In genomic region chr12:123384994-123385376, GRCh38 we compare ENCODE assay signal across 8 cellular contexts. TPM values are rescaled to one million over a fixed set of nuclear protein-coding genes. Genes with fewer than 3 reads are reported as not detected.
A peak's percentile ranks its signal among the peaks of the same experiment; 100 is the strongest.
DNase-seq lines count a peak whose midpoint lies in the region; ATAC-seq and TF ChIP-seq lines count a peak whose summit lies in the region.

No MANE protein-coding gene starts in this region.

- no peaks in the 10 kb centered on the region for H3K9me3 Mint-ChIP-seq in activated T-cell treated with anti-CD3 and anti-CD28 coated beads, Interleukin-2, amount 50 U/mL, for 24 hours
- H3K9me3 Mint-ChIP-seq in activated CD4-positive, alpha-beta memory T cell treated with anti-CD3 and anti-CD28 coated beads, Interleukin-2, amount 10 ng/mL, durations not matched to agents 7 days and 5 days, result no peaks in the 10 kb centered on the region

- no peak for DNase-seq in activated T-cell treated with anti-CD3 and anti-CD28 coated beads, Interleukin-2, amount 50 U/mL, for 24 hours
- no peak for DNase-seq in activated T-cell treated with anti-CD3 and anti-CD28 coated beads, Interleukin-2, amount 50 U/mL, for 1 hour
- no peak for DNase-seq in activated CD4-positive, alpha-beta memory T cell treated with anti-CD3 and anti-CD28 coated beads, Interleukin-2, amount 10 ng/mL, durations not matched to agents 7 days and 5 days
- DNase-seq in thoracic aorta (ENCODE audit: low spot score) (no peak), NCI-H774 (lab: John Stamatoyannopoulos, UW) (no peak), NCI-H1417 treated with DMSO at 0.1 percent for 48 hours (lab: John Stamatoyannopoulos, UW) (no peak)
- DNase-seq in stimulated activated CD4-positive, alpha-beta T cell treated with anti-CD3 and anti-CD28 coated beads, Interleukin-4, amount 100 ng/mL, for 4 hours, result no peak

- H3K9me3 ChIP-seq in iPS-18a (ENCODE audit: control insufficient read depth, low read depth, low read length), result no peaks in the 10 kb centered on the region
- H3K9me3 ChIP-seq in thoracic aorta, result no peaks in the 10 kb centered on the region

- H3K27me3 Mint-ChIP-seq in activated T-cell treated with anti-CD3 and anti-CD28 coated beads, Interleukin-2, amount 50 U/mL, for 24 hours, result no peaks in the 10 kb centered on the region
- no peaks in the 10 kb centered on the region for H3K27me3 Mint-ChIP-seq in activated CD4-positive, alpha-beta memory T cell treated with anti-CD3 and anti-CD28 coated beads, Interleukin-2, amount 10 ng/mL, durations not matched to agents 7 days and 5 days

- no peak overlapping the region for H3K27ac Mint-ChIP-seq in activated T-cell treated with anti-CD3 and anti-CD28 coated beads, Interleukin-2, amount 50 U/mL, for 24 hours
- H3K27ac Mint-ChIP-seq in activated CD4-positive, alpha-beta memory T cell treated with anti-CD3 and anti-CD28 coated beads, Interleukin-2, amount 10 ng/mL, durations not matched to agents 7 days and 5 days, result peak overlapping the region; percentile 84

- H3K4me3 ChIP-seq in iPS-18a (ENCODE audit: low read length) (peak overlapping the region; percentile 85), thoracic aorta (peak overlapping the region; percentile 83)

- no peak for ATAC-seq in thoracic aorta (ENCODE audit: insufficient number of reproducible peaks, low FRiP score, low read depth)

- H3K36me3 ChIP-seq in iPS-18a (ENCODE audit: control insufficient read depth, low read depth, low read length), result no peaks in the 10 kb centered on the region
- no peaks in the 10 kb centered on the region for H3K36me3 ChIP-seq in thoracic aorta

- H3K9ac ChIP-seq in iPS-18a (ENCODE audit: low read length), result peak overlapping the region; percentile 55

- POLR2A ChIA-PET in activated CD4-positive, alpha-beta memory T cell treated with anti-CD3 and anti-CD28 coated beads, Interleukin-2, amount 10 ng/mL, durations not matched to agents 7 days and 5 days (lab: Charles Lee), result interaction anchor here (1.3 to 3.9 kb wide), 7 partner anchors 10 to 152 kb away, joined by 5 to 107 read pairs (median 8); partner anchors contain the start of genes MPHOSPH9, RILPL2, SBNO1 and SNRNP35

- H3K27ac ChIP-seq in iPS-18a (ENCODE audit: low read length) (no peak overlapping the region), thoracic aorta (no peak overlapping the region)

- no peak for TF ChIP-seq CTCF in thoracic aorta (IDR thresholded peaks at IDR 0.05)

- peaks cover 13% of the 10 kb centered on the region for H3K36me3 Mint-ChIP-seq in activated T-cell treated with anti-CD3 and anti-CD28 coated beads, Interleukin-2, amount 50 U/mL, for 24 hours (ENCODE audit: low read depth)
- peaks cover 17% of the 10 kb centered on the region for H3K36me3 Mint-ChIP-seq in activated CD4-positive, alpha-beta memory T cell treated with anti-CD3 and anti-CD28 coated beads, Interleukin-2, amount 10 ng/mL, durations not matched to agents 7 days and 5 days (ENCODE audit: low read depth)

- H3K27me3 ChIP-seq in iPS-18a (ENCODE audit: control insufficient read depth, insufficient read depth, low read length), result peaks cover 47% of the 10 kb centered on the region
- no peaks in the 10 kb centered on the region for H3K27me3 ChIP-seq in thoracic aorta (replicated peaks; ENCODE audit: insufficient read depth)

- H3K4me3 Mint-ChIP-seq in activated T-cell treated with anti-CD3 and anti-CD28 coated beads, Interleukin-2, amount 50 U/mL, for 24 hours, result peak overlapping the region; percentile 92
- H3K4me3 Mint-ChIP-seq in activated CD4-positive, alpha-beta memory T cell treated with anti-CD3 and anti-CD28 coated beads, Interleukin-2, amount 10 ng/mL, durations not matched to agents 7 days and 5 days, result peak overlapping the region; percentile 94

- H3K4me1 Mint-ChIP-seq in activated T-cell treated with anti-CD3 and anti-CD28 coated beads, Interleukin-2, amount 50 U/mL, for 24 hours (ENCODE audit: low read depth), result peaks cover 25% of the 10 kb centered on the region
- H3K4me1 Mint-ChIP-seq in activated CD4-positive, alpha-beta memory T cell treated with anti-CD3 and anti-CD28 coated beads, Interleukin-2, amount 10 ng/mL, durations not matched to agents 7 days and 5 days, result peaks cover 31% of the 10 kb centered on the region

- CTCF ChIA-PET in activated CD4-positive, alpha-beta memory T cell treated with anti-CD3 and anti-CD28 coated beads, Interleukin-2, amount 10 ng/mL, durations not matched to agents 7 days and 5 days (lab: Charles Lee), result interaction anchor here (1.1 to 4.7 kb wide), 5 partner anchors 19 to 152 kb away, joined by 3 to 49 read pairs (median 4); partner anchors contain the start of genes MPHOSPH9, MTRFR and SBNO1

- H3K4me1 ChIP-seq in iPS-18a (ENCODE audit: control insufficient read depth, low read depth, low read length), result peaks cover 3% of the 10 kb centered on the region
- H3K4me1 ChIP-seq in thoracic aorta (ENCODE audit: control insufficient read depth in 1 of 2, low read depth in 2 of 2), result peaks cover 13 to 26% of the 10 kb centered on the region in 2 donors

RNA-seq across cellular contexts. Expression of gene KMT5A, which starts 1.1 kb away (rescaled TPM):
- 10 to 100 TPM; 78.9 to 82.0 TPM for total RNA-seq in activated CD4-positive, alpha-beta memory T cell treated with anti-CD3 and anti-CD28 coated beads, Interleukin-2, amount 10 ng/mL, durations not matched to agents 7 days and 5 days
- 10 to 100 TPM; 34.1 to 42.7 TPM for total RNA-seq in thoracic aorta

RNA-seq across cellular contexts. Expression of gene SBNO1, which starts 20.3 kb away (rescaled TPM):
- total RNA-seq in activated CD4-positive, alpha-beta memory T cell treated with anti-CD3 and anti-CD28 coated beads, Interleukin-2, amount 10 ng/mL, durations not matched to agents 7 days and 5 days, result 10 to 100 TPM; 40.1 to 40.2 TPM
- 10 to 100 TPM; 15.6 to 25.0 TPM for total RNA-seq in thoracic aorta

RNA-seq across cellular contexts. Expression of gene RILPL2, which starts 51.5 kb away (rescaled TPM):
- total RNA-seq in activated CD4-positive, alpha-beta memory T cell treated with anti-CD3 and anti-CD28 coated beads, Interleukin-2, amount 10 ng/mL, durations not matched to agents 7 days and 5 days, result 1 to 10 TPM; 8.9 to 9.0 TPM
- total RNA-seq in thoracic aorta, result 10 to 100 TPM; 15.9 to 18.1 TPM
